9 cellular contexts compared by ENCODE assay signal in genomic region chr7:19117870-19118608, GRCh38. TPM values are rescaled to one million over a fixed set of nuclear protein-coding genes. Genes with fewer than 3 reads are reported as not detected.
A peak's percentile ranks its signal among the peaks of the same experiment; 100 is the strongest.
DNase-seq lines count a peak whose midpoint lies in the region; ATAC-seq, FAIRE-seq and TF ChIP-seq lines count a peak whose summit lies in the region.
"Had no signal": no experiment of that assay in that cellular context is flagged by ENCODE, and none has a peak within 500 bp of the region (broad histone marks: within the 10 kb centered on the region; RNA-seq: fewer than 3 reads in every experiment).

No MANE protein-coding gene starts in this region.

- POLR2A ChIA-PET in endothelial cell of umbilical vein (lab: Charles Lee), result no interaction called here

- no TSS peak for BruUV-seq in endothelial cell of umbilical vein (replicated peaks; lab: Mats Ljungman, UMichigan)

- H3K9me1 ChIP-seq in endothelial cell of umbilical vein (replicated peaks; ENCODE audit: control insufficient read depth, extremely low read depth, insufficient read depth, low read length), result no peaks in the 10 kb centered on the region

- H3K27me3 Mint-ChIP-seq in IgD-negative memory B cell (peaks cover 53% of the 10 kb centered on the region), nephron (ENCODE audit: low read depth) (peaks cover 75% of the 10 kb centered on the region)

- CTCF ChIA-PET in endothelial cell of umbilical vein (lab: Charles Lee), result interaction anchor here (0.9 to 1.5 kb wide), 3 partner anchors 11 to 766 kb away, joined by 3 to 5 read pairs (median 3); no protein-coding TSS in a partner anchor

- intact Hi-C loops in endothelial cell of umbilical vein (cut with micrococcal nuclease), result loop anchor here (1.0 to 5.0 kb wide), 2 partner anchors 9 to 451 kb away; no protein-coding TSS in a partner anchor

- H3K4me1 Mint-ChIP-seq in IgD-negative memory B cell, result peaks cover 0 to 22% (median 3%) of the 10 kb centered on the region in 3 donors
- peaks cover 29% of the 10 kb centered on the region for H3K4me1 Mint-ChIP-seq in nephron

- peak overlapping the region in 1 of 3 donors; percentile 81 for H3K27ac Mint-ChIP-seq in IgD-negative memory B cell
- H3K27ac Mint-ChIP-seq in nephron, result peak overlapping the region; percentile 33 to 92 (median 92)

- peak overlapping the region; percentile 99 for H3K4me3 ChIP-seq in AG10803 (ENCODE audit: low read length)
- H3K4me3 ChIP-seq in endothelial cell of umbilical vein (replicated peaks in 1 of 3; ENCODE audit: insufficient read depth in 1 of 3, low read depth in 1 of 3, low read length in 3 of 3), result peak overlapping the region in 1 of 3 experiments; percentile 27

- H3K27me3 ChIP-seq in endothelial cell of umbilical vein (ENCODE audit: control insufficient read depth in 2 of 2, insufficient read depth in 2 of 2, low read length in 2 of 2), result peaks cover 63 to 90% of the 10 kb centered on the region in 2 experiments

- no peaks in the 10 kb centered on the region for H3K79me2 ChIP-seq in endothelial cell of umbilical vein (ENCODE audit: control insufficient read depth, insufficient read depth, low read length)

- peaks cover 0 to 2% (median 0%) of the 10 kb centered on the region in 3 donors for H3K9me3 Mint-ChIP-seq in IgD-negative memory B cell
- no peaks in the 10 kb centered on the region for H3K9me3 Mint-ChIP-seq in nephron

- no peak overlapping the region for H3K9ac ChIP-seq in endothelial cell of umbilical vein (replicated peaks; ENCODE audit: extremely low read depth, insufficient read depth, low read length)

- H3K36me3 Mint-ChIP-seq in IgD-negative memory B cell, result no peaks in the 10 kb centered on the region
- peaks cover 10% of the 10 kb centered on the region for H3K36me3 Mint-ChIP-seq in nephron (ENCODE audit: low read depth)

- dilution Hi-C loops in endothelial cell of umbilical vein (cut with MboI; ENCODE audit: extremely low pct_ligation_motif_present, low sequenced_read_pairs), result no loop called here

- no peaks in the 10 kb centered on the region for H3K36me3 ChIP-seq in endothelial cell of umbilical vein (ENCODE audit: control insufficient read depth in 2 of 2, extremely low read depth in 1 of 2, insufficient read depth in 2 of 2, low read length in 2 of 2)

- no peak overlapping the region for H3K4me2 ChIP-seq in endothelial cell of umbilical vein (ENCODE audit: insufficient read depth, low read length)

- no peaks in the 10 kb centered on the region for H3K9me3 ChIP-seq in endothelial cell of umbilical vein (replicated peaks; ENCODE audit: control insufficient read depth, insufficient read depth, low read length)

- TF ChIP-seq POLR2A in endothelial cell of umbilical vein (IDR thresholded peaks at IDR 0.05; ENCODE audit: low read depth, low read length), result no peak

- DNase-seq in AG10803 (ENCODE audit: low read depth), result no peak
- DNase-seq in endothelial cell of umbilical vein (ENCODE audit: low read depth, low spot score), result no peak
- no peak for DNase-seq in NCI-H2029 treated with DMSO at 0.1 percent for 48 hours (lab: John Stamatoyannopoulos, UW)
- no peak for DNase-seq in GM20000 (ENCODE audit: low spot score)
- no peak for DNase-seq in NCI-H2196 (lab: John Stamatoyannopoulos, UW; ENCODE audit: unreplicated experiment)
- DNase-seq: NCI-H2081 treated with DMSO at 0.1 percent for 48 hours had no signal

- no peak overlapping the region for H2AFZ ChIP-seq in endothelial cell of umbilical vein (ENCODE audit: low read depth, low read length)

- ATAC-seq in GM18519 (IDR thresholded peaks at IDR 0.05; ENCODE audit: low FRiP score, unreplicated experiment), result no peak

- H3K27ac ChIP-seq in endothelial cell of umbilical vein (ENCODE audit: insufficient read depth, low read depth, low read length), result no peak overlapping the region

- H3K4me3 Mint-ChIP-seq in IgD-negative memory B cell, result peak overlapping the region in 3 of 4 donors; percentile 38 to 83 (median 57)
- peak overlapping the region; percentile 89 to 93 (median 93) for H3K4me3 Mint-ChIP-seq in nephron

- no peaks in the 10 kb centered on the region for H4K20me1 ChIP-seq in endothelial cell of umbilical vein (replicated peaks; ENCODE audit: control insufficient read depth, extremely low read depth, insufficient read depth, low read length)

- TF ChIP-seq CTCF in AG10803 (conservative IDR thresholded peaks at IDR 0.05; ENCODE audit: low read length) (peak; percentile 33; the same call in 1 of the 2 replicates), endothelial cell of umbilical vein (IDR thresholded peaks at IDR 0.05; ENCODE audit: extremely low read depth in 1 of 2, insufficient read depth in 1 of 2, low read depth in 1 of 2, low read length in 2 of 2) (no peak), nephron (IDR thresholded peaks at IDR 0.05; ENCODE audit: unreplicated experiment in 3 of 3) (peak in 1 of 3 experiments; percentile 11), GM20000 (IDR thresholded peaks at IDR 0.05; ENCODE audit: extremely low read depth, missing control alignments) (no peak)

- no peak for FAIRE-seq in endothelial cell of umbilical vein (lab: Jason Lieb, UNC)

- peaks cover 13% of the 10 kb centered on the region for H3K4me1 ChIP-seq in endothelial cell of umbilical vein (ENCODE audit: control insufficient read depth, extremely low read depth, insufficient read depth, low read length)

TF ChIP-seq in endothelial cell of umbilical vein, 7 proteins besides CTCF, POLR2A, EP300 and RAD21:
- TF ChIP-seq JUN (IDR thresholded peaks at IDR 0.05; ENCODE audit: borderline replicate concordance, insufficient read depth, insufficient read length, low read depth), result no peak
- TF ChIP-seq EZH2 (IDR thresholded peaks at IDR 0.05; ENCODE audit: borderline replicate concordance, low read depth, low read length, severe bottlenecking), result peak; percentile 78

RNA-seq across cellular contexts. Expression of gene TWIST1, which starts 0.6 kb away (rescaled TPM):
- polyA plus RNA-seq in IgD-negative memory B cell (not detected), endothelial cell of umbilical vein (not detected in 2 replicates)
- not detected in 2 replicates for total RNA-seq in endothelial cell of umbilical vein
- polyA plus RNA-seq in endothelial cell of umbilical vein (2011; cell fraction: cytosol; rRNA removed), result not detected in 2 replicates
- not detected in 2 replicates for polyA plus RNA-seq in endothelial cell of umbilical vein (2011; cell fraction: nucleus; rRNA removed)
- polyA plus RNA-seq in endothelial cell of umbilical vein (2012), result not detected in 2 replicates
- not detected in 2 replicates for polyA minus RNA-seq in endothelial cell of umbilical vein
- not detected for polyA minus RNA-seq in endothelial cell of umbilical vein (2011; cell fraction: cytosol; rRNA and poly(A)+ RNA removed)
- polyA minus RNA-seq in endothelial cell of umbilical vein (2011; cell fraction: nucleus; rRNA and poly(A)+ RNA removed), result not detected in 2 replicates

RNA-seq across cellular contexts. Expression of gene FERD3L, which starts 27.2 kb away (rescaled TPM):
- not detected for polyA plus RNA-seq in IgD-negative memory B cell
- not detected in 2 replicates for total RNA-seq in endothelial cell of umbilical vein
- not detected in 2 replicates for polyA plus RNA-seq in endothelial cell of umbilical vein
- not detected in 2 replicates for polyA plus RNA-seq in endothelial cell of umbilical vein (2011; cell fraction: cytosol; rRNA removed)
- not detected in 2 replicates for polyA plus RNA-seq in endothelial cell of umbilical vein (2011; cell fraction: nucleus; rRNA removed)
- polyA plus RNA-seq in endothelial cell of umbilical vein (2012), result not detected in 2 replicates
- not detected in 2 replicates for polyA minus RNA-seq in endothelial cell of umbilical vein
- not detected for polyA minus RNA-seq in endothelial cell of umbilical vein (2011; cell fraction: cytosol; rRNA and poly(A)+ RNA removed)
- polyA minus RNA-seq in endothelial cell of umbilical vein (2011; cell fraction: nucleus; rRNA and poly(A)+ RNA removed), result not detected in 2 replicates
